ENCODE assay signal across 10 cellular contexts in genomic region chr7:130940907-130941306, GRCh38.
DNase-seq lines count a peak whose midpoint lies in the region; ATAC-seq and TF ChIP-seq lines count a peak whose summit lies in the region.
"Had no signal": no experiment of that assay in that cellular context is flagged by ENCODE, and none has a peak within 500 bp of the region (broad histone marks: within the 10 kb centered on the region; RNA-seq: fewer than 3 reads in every experiment).

No MANE protein-coding gene starts in this region.

- H3K27ac ChIP-seq in caudate nucleus (ENCODE audit: low read depth, low read length), result peak overlapping the region; percentile 89
- H3K27ac ChIP-seq: PC-9 had no signal

- POLR2A ChIA-PET in AG04449 (lab: Yijun Ruan, JAX), result no interaction called here

- ATAC-seq in HG02981 (IDR thresholded peaks at IDR 0.05; ENCODE audit: unreplicated experiment) (no peak), HG03045 (IDR thresholded peaks at IDR 0.05; ENCODE audit: unreplicated experiment) (no peak)

- TF ChIP-seq CTCF in AG04449 (IDR thresholded peaks at IDR 0.05; ENCODE audit: insufficient read depth, low read length, missing control alignments) (no peak), LNCaP clone FGC (IDR thresholded peaks at IDR 0.05; ENCODE audit: control insufficient read depth, extremely low read depth, insufficient read depth) (no peak)

- DNase-seq in AG04449 (ENCODE audit: low read depth, low spot score), result no peak
- no peak for DNase-seq in LNCaP clone FGC (ENCODE audit: low read depth)
- no peak for DNase-seq in caudate nucleus (lab: John Stamatoyannopoulos, UW)
- peak; percentile 60 for DNase-seq in myocyte (ENCODE audit: low read depth)
- no peak for DNase-seq in HK-2 (ENCODE audit: unreplicated experiment)
- no peak for DNase-seq in NCI-H1092 treated with DMSO at 0.1 percent for 48 hours (lab: John Stamatoyannopoulos, UW)
- DNase-seq: aorta, PC-9 had no signal

- H3K4me3 ChIP-seq in AG04449 (ENCODE audit: low read depth, low read length) (peak overlapping the region; percentile 43), LNCaP clone FGC (ENCODE audit: low read depth, low read length) (peak overlapping the region; percentile 58)
- H3K4me3 ChIP-seq: PC-9 had no signal

- CTCF ChIA-PET in AG04449 (lab: Yijun Ruan, JAX), result interaction anchor here (0.7 to 3.0 kb wide), 4 partner anchors 19 to 67 kb away, joined by 3 to 14 read pairs (median 11); no protein-coding TSS in a partner anchor
